8 cellular contexts compared by ENCODE assay signal in genomic region chr3:50194128-50194902, GRCh38. TPM values are rescaled to one million over a fixed set of nuclear protein-coding genes. Genes with fewer than 3 reads are reported as not detected.
DNase-seq lines count a peak whose midpoint lies in the region; ATAC-seq and TF ChIP-seq lines count a peak whose summit lies in the region.

No MANE protein-coding gene starts in this region.

- H3K27ac ChIP-seq in HL-60 (replicated peaks): no peak overlapping the region
- H3K27ac ChIP-seq in adrenal gland: no peak overlapping the region
- no peak overlapping the region for H3K27ac ChIP-seq in hepatocyte
- no peak overlapping the region for H3K27ac ChIP-seq in skeletal muscle tissue (ENCODE audit: low read depth, low read length)

- no peaks in the 10 kb centered on the region for H3K79me2 ChIP-seq in hepatocyte

- TF ChIP-seq POLR2A in adrenal gland (IDR thresholded peaks at IDR 0.05): no peak

- H3K4me3 Mint-ChIP-seq in T-helper 17 cell: peak overlapping the region; percentile 69

- H3K36me3 Mint-ChIP-seq in T-helper 17 cell (ENCODE audit: low read depth): no peaks in the 10 kb centered on the region

- intact Hi-C loops in adrenal gland (cut with DNase I): loop anchor here in 1 of 2 donors (5.0 kb wide), 1 partner anchor 83 kb away; the partner anchor contains the start of gene LSMEM2

- H3K27ac Mint-ChIP-seq in T-helper 17 cell: no peak overlapping the region

- H3K4me1 Mint-ChIP-seq in T-helper 17 cell: peaks cover 9% of the 10 kb centered on the region

- 7 to 15% (median 9%) methylated on average over 16 to 70 of the region's 70 CpGs for WGBS in adrenal gland, 4 donors
- 45% methylated on average over 49 of the region's 70 CpGs for WGBS in hepatocyte (ENCODE audit: low lambda C conversion rate, missing lambda C conversion rate)

- H3K9me3 ChIP-seq in T-helper 17 cell (ENCODE audit: control insufficient read depth, low read length, poor library complexity, severe bottlenecking): no peaks in the 10 kb centered on the region
- no peaks in the 10 kb centered on the region for H3K9me3 ChIP-seq in adrenal gland (replicated peaks in 1 of 3)
- H3K9me3 ChIP-seq in hepatocyte (ENCODE audit: low read depth): no peaks in the 10 kb centered on the region
- H3K9me3 ChIP-seq in skeletal muscle tissue (ENCODE audit: control insufficient read depth in 3 of 3, low read length in 3 of 3): no peaks in the 10 kb centered on the region

- peaks cover 5% of the 10 kb centered on the region for H3K27me3 Mint-ChIP-seq in T-helper 17 cell

- no peak overlapping the region for H2AFZ ChIP-seq in hepatocyte

- peaks cover 0 to 7% of the 10 kb centered on the region in 2 donors for H3K4me1 ChIP-seq in adrenal gland (replicated peaks in 1 of 2)
- H3K4me1 ChIP-seq in hepatocyte (ENCODE audit: insufficient read depth): no peaks in the 10 kb centered on the region
- H3K4me1 ChIP-seq in skeletal muscle tissue (ENCODE audit: control insufficient read depth in 3 of 3, insufficient read depth in 3 of 3, low read length in 3 of 3): peaks cover 10 to 26% (median 22%) of the 10 kb centered on the region in 3 donors

- H3K4me3 ChIP-seq in HL-60 (replicated peaks; ENCODE audit: insufficient read depth, low read length) (no peak overlapping the region), adrenal gland (no peak overlapping the region), hepatocyte (no peak overlapping the region), skeletal muscle tissue (ENCODE audit: low read length in 3 of 3) (peak overlapping the region in 2 of 3 donors; percentile 54 to 63)

- H4K20me1 ChIP-seq in hepatocyte (ENCODE audit: insufficient read depth, poor library complexity, severe bottlenecking): no peaks in the 10 kb centered on the region

- no peak overlapping the region for H3K9ac ChIP-seq in skeletal muscle tissue (ENCODE audit: low read depth in 1 of 3, low read length in 3 of 3)

- H3K27me3 ChIP-seq in HL-60 (ENCODE audit: insufficient read depth, poor library complexity, severe bottlenecking) (peaks cover 26% of the 10 kb centered on the region), adrenal gland (peaks cover 34% of the 10 kb centered on the region), hepatocyte (peaks cover 3% of the 10 kb centered on the region), skeletal muscle tissue (ENCODE audit: control insufficient read depth in 3 of 3, insufficient read depth in 3 of 3, low read length in 3 of 3) (peaks cover 27 to 30% (median 28%) of the 10 kb centered on the region in 3 donors)

- TF ChIP-seq CTCF in HL-60 (IDR thresholded peaks at IDR 0.05; ENCODE audit: insufficient read depth, low read length): peak; percentile 50
- TF ChIP-seq CTCF in adrenal gland (IDR thresholded peaks at IDR 0.05): peak; percentile 55 to 84 (median 74)
- TF ChIP-seq CTCF in hepatocyte (IDR thresholded peaks at IDR 0.05; ENCODE audit: poor library complexity): peak; percentile 72

- H3K36me3 ChIP-seq in adrenal gland (replicated peaks in 1 of 2) (no peaks in the 10 kb centered on the region), hepatocyte (replicated peaks; ENCODE audit: insufficient read depth, low read depth) (no peaks in the 10 kb centered on the region), skeletal muscle tissue (ENCODE audit: control insufficient read depth in 3 of 3, insufficient read depth in 3 of 3, low read length in 3 of 3) (no peaks in the 10 kb centered on the region)

- H3K9me2 ChIP-seq in hepatocyte (replicated peaks; ENCODE audit: insufficient read depth): no peaks in the 10 kb centered on the region

- peak overlapping the region; percentile 68 for H3K4me2 ChIP-seq in hepatocyte

- ATAC-seq in T-helper 17 cell (peak; percentile 87), HG03520 (IDR thresholded peaks at IDR 0.05; ENCODE audit: unreplicated experiment) (no peak), HG03565 (IDR thresholded peaks at IDR 0.05; ENCODE audit: unreplicated experiment) (no peak)

- DNase-seq in CD1c-positive myeloid dendritic cell (ENCODE audit: extremely low spot score) (peak; percentile 76), HL-60 (ENCODE audit: low read depth in 1 of 2, low spot score in 1 of 2) (peak; percentile 58 to 62), T-helper 17 cell (peak; percentile 75 to 84 (median 77)), adrenal gland (peak in 6 of 7 donors; percentile 48 to 73 (median 57)), hepatocyte (ENCODE audit: low spot score) (peak; percentile 73)

RNA-seq across cellular contexts. Expression of gene GNAT1, which starts 2.9 kb away (rescaled TPM):
- under 1 TPM in 1 of 2 donors, not detected in 1; 0.10 TPM for total RNA-seq in T-helper 17 cell
- total RNA-seq in adrenal gland: not detected
- not detected for polyA plus RNA-seq in adrenal gland
- total RNA-seq in hepatocyte: not detected in 2 replicates
- polyA plus RNA-seq in hepatocyte: not detected in 2 replicates
- not detected for total RNA-seq in skeletal muscle tissue

RNA-seq across cellular contexts. Expression of gene SLC38A3, which starts 10.8 kb away (rescaled TPM):
- total RNA-seq in T-helper 17 cell: under 1 TPM in 1 of 2 donors, not detected in 1; 0.78 TPM
- total RNA-seq in adrenal gland: 10 to 100 TPM in 1 of 8 donors, under 1 TPM in 5, not detected in 2; 0.07 to 48.8 (median 0.43) TPM
- polyA plus RNA-seq in adrenal gland: under 1 TPM; 0.05 to 0.30 (median 0.08) TPM
- 22.6 and 24.7 TPM in 2 replicates for total RNA-seq in hepatocyte
- 37.9 and 56.6 TPM in 2 replicates for polyA plus RNA-seq in hepatocyte
- total RNA-seq in skeletal muscle tissue: 0.52 TPM

RNA-seq across cellular contexts. Expression of gene SEMA3F, which starts 39.2 kb away (rescaled TPM):
- total RNA-seq in T-helper 17 cell (under 1 TPM in 1 of 2 donors, not detected in 1; 0.18 TPM), adrenal gland (10 to 100 TPM in 6 of 8 donors, 1 to 10 TPM in 2; 9.0 to 21.1 (median 13.6) TPM), hepatocyte (11.8 and 15.5 TPM in 2 replicates), skeletal muscle tissue (2.1 TPM)
- polyA plus RNA-seq in adrenal gland (10 to 100 TPM in 2 of 3 donors, 1 to 10 TPM in 1; 7.3 to 16.7 (median 14.5) TPM), hepatocyte (13.9 and 16.8 TPM in 2 replicates)

RNA-seq across cellular contexts. Expression of gene GNAI2, which starts 41.7 kb away (rescaled TPM):
- total RNA-seq in T-helper 17 cell (100 to 1,000 TPM; 266 to 288 TPM), adrenal gland (100 to 1,000 TPM; 109 to 275 (median 206) TPM), hepatocyte (95.0 and 103 TPM in 2 replicates), skeletal muscle tissue (78.8 TPM)
- polyA plus RNA-seq in adrenal gland (100 to 1,000 TPM; 133 to 163 (median 157) TPM), hepatocyte (219 and 233 TPM in 2 replicates)

Comparison
In these comparisons a context has a peak if more than half of its experiments do, and no peak if none do; other contexts are left out.
1. H3K4me3 ChIP-seq: peak in skeletal muscle tissue (2 of 3); none in HL-60 (single experiment), adrenal gland (0 of 4) and hepatocyte (single experiment).
2. Peak in every context shown above with its lines, with median percentiles within 50 percentile points of each other: DNase-seq and CTCF ChIP-seq.